Comparison of ENCODE assay signal across 21 cellular contexts in genomic region chr22:31619611-31620300, GRCh38. TPM values are rescaled to one million over a fixed set of nuclear protein-coding genes. Genes with fewer than 3 reads are reported as not detected.
DNase-seq lines count a peak whose midpoint lies in the region; ATAC-seq, FAIRE-seq and TF ChIP-seq lines count a peak whose summit lies in the region.
"Had no signal": no experiment of that assay in that cellular context is flagged by ENCODE, and none has a peak within 500 bp of the region (broad histone marks: within the 10 kb centered on the region; RNA-seq: fewer than 3 reads in every experiment).

No MANE protein-coding gene starts in this region.

- H4K20me1 ChIP-seq in K562 (replicated peaks; ENCODE audit: control insufficient read depth, insufficient read depth, low read length) (no peaks in the 10 kb centered on the region; the same call in 1 of the 2 replicates), osteoblast (ENCODE audit: insufficient read depth, low read length) (peaks cover 32% of the 10 kb centered on the region), MM.1S (ENCODE audit: insufficient read depth, low read length) (no peaks in the 10 kb centered on the region; the same call in 1 of the 2 replicates)

- no peak overlapping the region for H3K9ac ChIP-seq in K562 (ENCODE audit: insufficient read depth in 1 of 2, low read depth in 2 of 2, low read length in 2 of 2)
- H3K9ac ChIP-seq in MM.1S (ENCODE audit: low read length) = no peak overlapping the region

- CTCF ChIA-PET in activated CD4-positive, alpha-beta memory T cell treated with anti-CD3 and anti-CD28 coated beads for 36 hours (lab: Charles Lee) = no interaction called here
- CTCF ChIA-PET in activated CD4-positive, alpha-beta memory T cell treated with anti-CD3 and anti-CD28 coated beads, Interleukin-2, amount 10 ng/mL, durations not matched to agents 7 days and 5 days (lab: Charles Lee) = no interaction called here
- CTCF ChIA-PET in HEK293 (lab: Yijun Ruan, JAX) = interaction anchor here (0.5 to 2.2 kb wide), 3 partner anchors 59 to 337 kb away, joined by 3 to 6 read pairs (median 3); no protein-coding TSS in a partner anchor
- CTCF ChIA-PET in K562 (lab: Yijun Ruan, JAX; ENCODE audit: low intra/inter-chr PET ratio) = no interaction called here

- H3K27me3 ChIP-seq in K562 (ENCODE audit: control insufficient read depth in 2 of 2, insufficient read depth in 2 of 2, low read length in 2 of 2) = no peaks in the 10 kb centered on the region
- H3K27me3 ChIP-seq in osteoblast (ENCODE audit: insufficient read depth, low read length) = no peaks in the 10 kb centered on the region
- H3K27me3 ChIP-seq in MM.1S (replicated peaks; ENCODE audit: insufficient read depth, low read length) = no peaks in the 10 kb centered on the region
- H3K27me3 ChIP-seq: BLaER1 treated with 17β-estradiol and CSF1 and Interleukin-3, amounts not matched to agents 10 nM and 100 nM; cardiac muscle cell had no signal

- in situ Hi-C loops in K562 (cut with MboI) = no loop called here

- no peak for ATAC-seq in K562

- H3K27ac ChIP-seq in HEK293 (ENCODE audit: extremely low read depth, low read depth, low read length) (0 out of 2 replicates have a peak overlapping the region, but pooled peaks have one; percentile 2), K562 (ENCODE audit: extremely low read depth, low read depth, low read length) (no peak overlapping the region), osteoblast (ENCODE audit: low read depth, low read length) (no peak overlapping the region), MM.1S (ENCODE audit: low read length) (no peak overlapping the region)
- H3K27ac ChIP-seq: cardiac muscle cell, left ventricle myocardium inferior had no signal

- no peak overlapping the region for H3K4me3 ChIP-seq in HEK293 (ENCODE audit: low read depth, low read length)
- no peak overlapping the region for H3K4me3 ChIP-seq in K562
- H3K4me3 ChIP-seq in osteoblast (ENCODE audit: insufficient read depth, low read length) = no peak overlapping the region
- no peak overlapping the region for H3K4me3 ChIP-seq in MM.1S (ENCODE audit: low read length)
- H3K4me3 ChIP-seq: BLaER1 treated with 17β-estradiol and CSF1 and Interleukin-3, amounts not matched to agents 10 nM and 100 nM; cardiac muscle cell; left ventricle myocardium inferior had no signal

- DNase-seq in activated CD4-positive, alpha-beta memory T cell treated with anti-CD3 and anti-CD28 coated beads for 36 hours = no peak
- DNase-seq in activated CD4-positive, alpha-beta memory T cell treated with anti-CD3 and anti-CD28 coated beads, Interleukin-2, amount 10 ng/mL, durations not matched to agents 7 days and 5 days = no peak
- DNase-seq in K562 (ENCODE audit: extremely low read depth in 1 of 4, low spot score in 3 of 4) = no peak
- peak; percentile 50 for DNase-seq in osteoblast (ENCODE audit: insufficient read length, low spot score, missing footprints)
- no peak for DNase-seq in stimulated activated CD4-positive, alpha-beta T cell treated with anti-CD3 and anti-CD28 coated beads, Interleukin-2, amount 100 ng/mL, for 24 hours
- no peak for DNase-seq in MM.1S
- DNase-seq in midbrain (lab: John Stamatoyannopoulos, UW) = no peak
- DNase-seq: amniotic stem cell; KG1; left ventricle myocardium inferior; NCI-H187; NCI-H2227 treated with DMSO at 0.1 percent for 48 hours; NCI-H774; OCI-M1; SHP77; stimulated activated CD4-positive, alpha-beta T cell treated with anti-CD3 and anti-CD28 coated beads, Interleukin-4, amount 100 ng/mL, for 4 hours; substantia nigra had no signal

- H3K4me2 ChIP-seq in K562 (ENCODE audit: insufficient read depth, low read length) (no peak overlapping the region), osteoblast (ENCODE audit: insufficient read depth, low read length) (no peak overlapping the region), MM.1S (ENCODE audit: low read depth, low read length) (no peak overlapping the region)
- H3K4me2 ChIP-seq: BLaER1 treated with 17β-estradiol and CSF1 and Interleukin-3, amounts not matched to agents 10 nM and 100 nM had no signal

- POLR2A ChIA-PET in activated CD4-positive, alpha-beta memory T cell treated with anti-CD3 and anti-CD28 coated beads for 36 hours (lab: Charles Lee) = interaction anchor here (0.6 to 2.0 kb wide), 2 partner anchors 11 to 41 kb away, joined by 3 to 6 read pairs; no protein-coding TSS in a partner anchor
- POLR2A ChIA-PET in activated CD4-positive, alpha-beta memory T cell treated with anti-CD3 and anti-CD28 coated beads, Interleukin-2, amount 10 ng/mL, durations not matched to agents 7 days and 5 days (lab: Charles Lee) = interaction anchor here (1.3 to 3.1 kb wide), 2 partner anchors 8 to 11 kb away, joined by 4 to 19 read pairs; no protein-coding TSS in a partner anchor
- POLR2A ChIA-PET in HEK293 (lab: Yijun Ruan, JAX) = interaction anchor here (2.0 kb wide), 1 partner anchor 11 kb away, joined by 8 read pairs; no protein-coding TSS in a partner anchor
- POLR2A ChIA-PET in K562 (lab: Yijun Ruan, JAX) = interaction anchor here (1.0 to 2.8 kb wide), 4 partner anchors 11 to 35 kb away, joined by 3 to 11 read pairs (median 5); no protein-coding TSS in a partner anchor

- H3K4me1 Mint-ChIP-seq in activated CD4-positive, alpha-beta memory T cell treated with anti-CD3 and anti-CD28 coated beads for 36 hours (ENCODE audit: low read depth) = peaks cover 17% of the 10 kb centered on the region
- H3K4me1 Mint-ChIP-seq in activated CD4-positive, alpha-beta memory T cell treated with anti-CD3 and anti-CD28 coated beads, Interleukin-2, amount 10 ng/mL, durations not matched to agents 7 days and 5 days = peaks cover 12% of the 10 kb centered on the region

- no peaks in the 10 kb centered on the region for H3K27me3 Mint-ChIP-seq in activated CD4-positive, alpha-beta memory T cell treated with anti-CD3 and anti-CD28 coated beads for 36 hours
- H3K27me3 Mint-ChIP-seq in activated CD4-positive, alpha-beta memory T cell treated with anti-CD3 and anti-CD28 coated beads, Interleukin-2, amount 10 ng/mL, durations not matched to agents 7 days and 5 days = no peaks in the 10 kb centered on the region
- H3K27me3 Mint-ChIP-seq: dendritic cell treated with granulocyte-macrophage colony-stimulating factor and Interleukin-4, amounts not matched to agents 40 ng/mL and 50 ng/mL, for 4 days had no signal

- H2AFZ ChIP-seq in K562 (ENCODE audit: low read depth, low read length) = no peak overlapping the region
- H2AFZ ChIP-seq in osteoblast (ENCODE audit: low read length) = no peak overlapping the region
- H2AFZ ChIP-seq in MM.1S (ENCODE audit: low read length) = no peak overlapping the region

- BruUV-seq in K562 (replicated peaks; lab: Mats Ljungman, UMichigan) = no TSS peak

- no peak for FAIRE-seq in K562 (lab: Jason Lieb, UNC)

- no peaks in the 10 kb centered on the region for H3K4me1 ChIP-seq in HEK293 (ENCODE audit: control insufficient read depth, insufficient read depth, low read length)
- peaks cover 1 to 60% of the 10 kb centered on the region in 2 experiments; a peak in 4 of 5 replicates for H3K4me1 ChIP-seq in K562 (replicated peaks in 1 of 2; ENCODE audit: control insufficient read depth in 2 of 2, insufficient read depth in 2 of 2, low read length in 2 of 2)
- H3K4me1 ChIP-seq in osteoblast (ENCODE audit: insufficient read depth, low read length) = peaks cover 2% of the 10 kb centered on the region
- H3K4me1 ChIP-seq in MM.1S (ENCODE audit: low read length) = peaks cover 19% of the 10 kb centered on the region

- TF ChIP-seq EP300 in K562 (IDR thresholded peaks at IDR 0.05; ENCODE audit: low read length) = no peak

- H3K36me3 Mint-ChIP-seq in activated CD4-positive, alpha-beta memory T cell treated with anti-CD3 and anti-CD28 coated beads for 36 hours = peaks cover 31% of the 10 kb centered on the region
- H3K36me3 Mint-ChIP-seq in activated CD4-positive, alpha-beta memory T cell treated with anti-CD3 and anti-CD28 coated beads, Interleukin-2, amount 10 ng/mL, durations not matched to agents 7 days and 5 days (ENCODE audit: low read depth) = peaks cover 27% of the 10 kb centered on the region

- TF ChIP-seq POLR2A in K562 (conservative IDR thresholded peaks at IDR 0.05) = 0 out of 2 replicates have a peak, but pooled peaks have one; percentile 9

- H3K9me3 ChIP-seq in HEK293 (ENCODE audit: control insufficient read depth, insufficient read depth, low read depth, low read length) (no peaks in the 10 kb centered on the region), K562 (replicated peaks; ENCODE audit: control insufficient read depth, insufficient read depth, low read depth, low read length) (no peaks in the 10 kb centered on the region), osteoblast (ENCODE audit: low read depth, low read length) (no peaks in the 10 kb centered on the region), MM.1S (replicated peaks; ENCODE audit: insufficient read depth, low read length) (no peaks in the 10 kb centered on the region)
- H3K9me3 ChIP-seq: BLaER1 treated with 17β-estradiol and CSF1 and Interleukin-3, amounts not matched to agents 10 nM and 100 nM; left ventricle myocardium inferior had no signal

- H3K36me3 ChIP-seq in HEK293 (ENCODE audit: control insufficient read depth in 2 of 2, insufficient read depth in 1 of 2, low read length in 2 of 2) (peaks cover 0 to 70% of the 10 kb centered on the region in 2 experiments; a peak in 2 of 3 replicates), K562 (ENCODE audit: control insufficient read depth, insufficient read depth, low read length) (peaks cover 76% of the 10 kb centered on the region; the same call in 2 of the 3 replicates), osteoblast (ENCODE audit: insufficient read depth, low read length) (peaks cover 51% of the 10 kb centered on the region), MM.1S (replicated peaks; ENCODE audit: insufficient read depth, low read length) (no peaks in the 10 kb centered on the region)

- TF ChIP-seq RAD21 in K562 (CRISPR knock-in tag; conservative IDR thresholded peaks at IDR 0.05 in 1 of 2, IDR thresholded peaks at IDR 0.05 in 1 of 2) = no peak

- intact Hi-C loops in activated CD4-positive, alpha-beta memory T cell treated with anti-CD3 and anti-CD28 coated beads for 36 hours (cut with micrococcal nuclease) = no loop called here
- intact Hi-C loops in K562 (cut with micrococcal nuclease) = no loop called here

- H3K9me1 ChIP-seq in K562 (ENCODE audit: control insufficient read depth, insufficient read depth, low read length) = no peaks in the 10 kb centered on the region

- no peak for TF ChIP-seq CTCF in HEK293 (tag by site-specific recombination; IDR thresholded peaks at IDR 0.05)
- no peak for TF ChIP-seq CTCF in K562 (IDR thresholded peaks at IDR 0.05 in 2 of 3, conservative IDR thresholded peaks at IDR 0.05 in 1 of 3; ENCODE audit: insufficient read depth in 2 of 3, low read depth in 1 of 3, low read length in 3 of 3)
- no peak for TF ChIP-seq CTCF in osteoblast (IDR thresholded peaks at IDR 0.05; ENCODE audit: extremely low read depth, low read depth, low read length)
- no peak for TF ChIP-seq CTCF in MM.1S (IDR thresholded peaks at IDR 0.05; ENCODE audit: low read length)

- no peaks in the 10 kb centered on the region for H3K9me3 Mint-ChIP-seq in activated CD4-positive, alpha-beta memory T cell treated with anti-CD3 and anti-CD28 coated beads for 36 hours
- H3K9me3 Mint-ChIP-seq in activated CD4-positive, alpha-beta memory T cell treated with anti-CD3 and anti-CD28 coated beads, Interleukin-2, amount 10 ng/mL, durations not matched to agents 7 days and 5 days = no peaks in the 10 kb centered on the region
- H3K9me3 Mint-ChIP-seq: dendritic cell treated with granulocyte-macrophage colony-stimulating factor and Interleukin-4, amounts not matched to agents 40 ng/mL and 50 ng/mL, for 4 days had no signal

- H3K27ac Mint-ChIP-seq in activated CD4-positive, alpha-beta memory T cell treated with anti-CD3 and anti-CD28 coated beads for 36 hours = peak overlapping the region; percentile 60
- H3K27ac Mint-ChIP-seq in activated CD4-positive, alpha-beta memory T cell treated with anti-CD3 and anti-CD28 coated beads, Interleukin-2, amount 10 ng/mL, durations not matched to agents 7 days and 5 days = no peak overlapping the region

- H3K9me2 ChIP-seq in MM.1S (replicated peaks; ENCODE audit: insufficient read depth, low read length) = no peaks in the 10 kb centered on the region

- H3K79me2 ChIP-seq in K562 (ENCODE audit: control insufficient read depth, insufficient read depth, low read length) = peaks cover 29% of the 10 kb centered on the region
- H3K79me2 ChIP-seq in osteoblast (ENCODE audit: insufficient read depth, low read length) = peaks cover 44% of the 10 kb centered on the region
- H3K79me2 ChIP-seq in MM.1S (ENCODE audit: low read length) = peaks cover 32% of the 10 kb centered on the region

- peak overlapping the region; percentile 12 for H3K4me3 Mint-ChIP-seq in activated CD4-positive, alpha-beta memory T cell treated with anti-CD3 and anti-CD28 coated beads for 36 hours
- no peak overlapping the region for H3K4me3 Mint-ChIP-seq in activated CD4-positive, alpha-beta memory T cell treated with anti-CD3 and anti-CD28 coated beads, Interleukin-2, amount 10 ng/mL, durations not matched to agents 7 days and 5 days
- H3K4me3 Mint-ChIP-seq: dendritic cell treated with granulocyte-macrophage colony-stimulating factor and Interleukin-4, amounts not matched to agents 40 ng/mL and 50 ng/mL, for 4 days had no signal

- H3F3A ChIP-seq in MM.1S (ENCODE audit: insufficient read depth, low read length) = 0 out of 2 replicates have a peak, but pooled peaks cover 5% of the 10 kb centered on the region

- WGBS in K562 (ENCODE audit: insufficient coverage, low coverage, missing lambda C conversion rate) = 93% methylated on average over 8 of the region's 14 CpGs

RNA-seq across cellular contexts. Expression of gene PISD, which starts 42.3 kb away (rescaled TPM):
- 10 to 100 TPM; 39.4 to 40.2 TPM for total RNA-seq in activated CD4-positive, alpha-beta memory T cell treated with anti-CD3 and anti-CD28 coated beads for 36 hours
- 10 to 100 TPM; 19.2 to 19.6 TPM for total RNA-seq in activated CD4-positive, alpha-beta memory T cell treated with anti-CD3 and anti-CD28 coated beads, Interleukin-2, amount 10 ng/mL, durations not matched to agents 7 days and 5 days
- total RNA-seq in K562 (2011; cell fraction: chromatin; rRNA removed; ENCODE audit: low replicate concordance) = 37.5 and 84.0 TPM in 2 replicates
- total RNA-seq in K562 (2011; cell fraction: nucleolus; rRNA removed) = 62.2 and 72.4 TPM in 2 replicates
- 47.8 and 52.1 TPM in 2 replicates for total RNA-seq in K562 (2011; cell fraction: nucleoplasm; rRNA removed)
- 33.3 and 47.1 TPM in 2 replicates for total RNA-seq in K562 (2014; rRNA removed)
- 20.2 and 24.5 TPM in 2 replicates for total RNA-seq in K562 (2014; rRNA removed; fragmentation: Illumina TruSeq; extraction: Trizol)
- total RNA-seq in K562 (2015; rRNA removed; fragmentation: Illumina TruSeq; extraction: Trizol) = 27.4 and 28.1 TPM in 2 replicates
- total RNA-seq in K562 (2021) = 56.8 and 63.1 TPM in 2 replicates
- polyA plus RNA-seq in K562 (2011; rRNA removed) = 29.1 and 44.3 TPM in 2 replicates
- polyA plus RNA-seq in K562 (2011; cell fraction: cytosol; rRNA removed) = 48.2 and 59.1 TPM in 2 replicates
- polyA plus RNA-seq in K562 (2011; cell fraction: nucleus; rRNA removed) = 112 and 122 TPM in 2 replicates
- polyA plus RNA-seq in K562 (2012) = 31.9 and 36.1 TPM in 2 replicates
- polyA plus RNA-seq in K562 (2014; fragmentation: Illumina TruSeq; extraction: Trizol) = 42.6 and 48.5 TPM in 2 replicates
- 10 to 100 TPM; 44.4 to 65.9 TPM for polyA plus RNA-seq in K562 (2014; fragmentation: Nextera tagmentation; extraction: Ambion mirVana)
- polyA plus RNA-seq in K562 (2014; rRNA removed) = 36.6 and 44.9 TPM in 2 replicates
- 14.8 and 17.3 TPM in 2 replicates for polyA minus RNA-seq in K562 (2011; rRNA and poly(A)+ RNA removed)
- 17.0 and 18.8 TPM in 2 replicates for polyA minus RNA-seq in K562 (2011; cell fraction: cytosol; rRNA and poly(A)+ RNA removed)
- 22.3 and 29.7 TPM in 2 replicates for polyA minus RNA-seq in K562 (2011; cell fraction: nucleus; rRNA and poly(A)+ RNA removed)
- total RNA-seq in osteoblast = 35.1 and 37.3 TPM in 2 replicates
